ENCODE assay signal across 1 cellular context in the genomic region with DNA sequence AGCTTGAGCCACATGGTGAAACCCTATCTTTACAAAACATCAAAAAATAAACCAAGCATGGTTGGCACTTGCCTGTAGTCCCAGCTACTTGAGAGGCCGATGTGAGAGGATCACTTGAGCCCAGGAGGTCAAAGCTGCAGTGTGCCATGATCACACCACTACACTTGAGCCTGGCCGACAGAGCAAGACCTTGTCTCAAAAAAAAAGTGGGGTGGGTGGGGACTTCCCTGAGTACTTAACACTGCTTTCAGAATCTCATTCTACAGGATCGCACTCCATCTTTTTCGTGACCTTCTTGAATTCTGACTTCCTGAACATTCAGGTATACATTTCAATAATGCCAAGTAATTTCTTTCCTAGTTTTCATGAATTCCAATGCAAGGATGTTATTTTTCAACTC.
TF ChIP-seq lines count a peak whose summit lies in the region.

No MANE protein-coding gene starts in this region.

TF ChIP-seq in A549, 52 proteins besides CTCF, POLR2A, EP300 and RAD21:
- TF ChIP-seq RCOR1 (IDR thresholded peaks at IDR 0.05; ENCODE audit: low read depth, low read length) (no peak), KDM5A (IDR thresholded peaks at IDR 0.05) (no peak), ZC3H11A (IDR thresholded peaks at IDR 0.05) (no peak), JUNB (IDR thresholded peaks at IDR 0.05) (no peak), POLR2AphosphoS2 (conservative IDR thresholded peaks at IDR 0.05; ENCODE audit: low read length) (no peak)
- TF ChIP-seq, protein P1, sequence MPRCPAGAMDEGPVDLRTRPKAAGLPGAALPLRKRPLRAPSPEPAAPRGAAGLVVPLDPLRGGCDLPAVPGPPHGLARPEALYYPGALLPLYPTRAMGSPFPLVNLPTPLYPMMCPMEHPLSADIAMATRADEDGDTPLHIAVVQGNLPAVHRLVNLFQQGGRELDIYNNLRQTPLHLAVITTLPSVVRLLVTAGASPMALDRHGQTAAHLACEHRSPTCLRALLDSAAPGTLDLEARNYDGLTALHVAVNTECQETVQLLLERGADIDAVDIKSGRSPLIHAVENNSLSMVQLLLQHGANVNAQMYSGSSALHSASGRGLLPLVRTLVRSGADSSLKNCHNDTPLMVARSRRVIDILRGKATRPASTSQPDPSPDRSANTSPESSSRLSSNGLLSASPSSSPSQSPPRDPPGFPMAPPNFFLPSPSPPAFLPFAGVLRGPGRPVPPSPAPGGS (IDR thresholded peaks at IDR 0.05) = no peak
